18 cellular contexts compared by ENCODE assay signal in the genomic region with DNA sequence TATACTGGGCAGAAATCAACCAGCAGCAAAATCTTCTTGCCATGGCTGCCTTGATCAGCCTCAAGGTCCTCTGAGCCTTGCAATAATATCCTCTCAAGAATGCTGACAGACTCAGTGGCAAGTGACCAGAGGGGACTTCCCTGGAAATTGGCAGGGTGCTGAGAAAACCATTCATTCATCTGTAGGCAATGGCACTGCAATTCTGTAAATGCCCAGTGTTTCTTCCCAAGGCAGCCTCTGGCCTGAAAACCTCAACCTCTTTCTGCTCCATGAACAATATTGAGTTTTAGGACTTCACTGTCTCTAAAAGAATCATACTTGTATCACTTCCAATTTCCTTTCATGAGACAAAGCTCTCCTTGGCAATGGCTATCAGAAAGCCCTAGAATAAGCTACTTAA.
DNase-seq lines count a peak whose midpoint lies in the region; ATAC-seq and TF ChIP-seq lines count a peak whose summit lies in the region.
"Had no signal": no experiment of that assay in that cellular context is flagged by ENCODE, and none has a peak within 500 bp of the region (broad histone marks: within the 10 kb centered on the region; RNA-seq: fewer than 3 reads in every experiment).

No MANE protein-coding gene starts in this region.

- H2BK12ac ChIP-seq in H9 (ENCODE audit: insufficient read length, low read depth, low read length): no peak overlapping the region

- no peak overlapping the region for H4K91ac ChIP-seq in H9 (ENCODE audit: insufficient read length, low read depth, low read length)

- no peak overlapping the region for H3K27ac Mint-ChIP-seq in H9
- H3K27ac Mint-ChIP-seq: CD14-positive monocyte; CD8-positive, alpha-beta T cell had no signal

- H3K9me3 Mint-ChIP-seq in H9: no peaks in the 10 kb centered on the region
- H3K9me3 Mint-ChIP-seq: CD14-positive monocyte; CD8-positive, alpha-beta T cell had no signal

- no peaks in the 10 kb centered on the region for H3K27me3 Mint-ChIP-seq in H9 (ENCODE audit: low read depth)

- H2AFZ ChIP-seq in H9 (ENCODE audit: low read length): peak overlapping the region; percentile 32

- intact Hi-C loops in Right ventricle myocardium superior (cut with DNase I): no loop called here

- H2BK120ac ChIP-seq in H9 (ENCODE audit: low read depth, low read length, poor library complexity, severe bottlenecking): no peak overlapping the region

- H3K56ac ChIP-seq in H9 (ENCODE audit: insufficient read length, low read depth, low read length): no peak overlapping the region

- H2BK5ac ChIP-seq in H9 (ENCODE audit: insufficient read length, low read length): no peak overlapping the region

- H2BK20ac ChIP-seq in H9 (ENCODE audit: low read depth, low read length, poor library complexity, severe bottlenecking): no peak overlapping the region

- no peak for ATAC-seq in Right ventricle myocardium superior (ENCODE audit: poor library complexity)
- ATAC-seq: A549; CD8-positive, alpha-beta T cell; HCT116 had no signal

- no peaks in the 10 kb centered on the region for H3K79me1 ChIP-seq in H9 (ENCODE audit: insufficient read depth, low read depth, low read length, poor library complexity, severe bottlenecking)

- no peak overlapping the region for H2BK15ac ChIP-seq in H9 (ENCODE audit: low read depth, low read length)

- no peak overlapping the region for H2AK5ac ChIP-seq in H9 (ENCODE audit: insufficient read length, low read length)

- H4K5ac ChIP-seq in H9 (ENCODE audit: insufficient read length, low read depth, low read length): no peak overlapping the region

- H3K23me2 ChIP-seq in H9 (ENCODE audit: insufficient read length, low read depth, low read length, poor library complexity, severe bottlenecking): no peaks in the 10 kb centered on the region

- H3K4me3 Mint-ChIP-seq in H9: no peak overlapping the region
- H3K4me3 Mint-ChIP-seq: CD14-positive monocyte; CD8-positive, alpha-beta T cell had no signal

- H3K36me3 Mint-ChIP-seq in H9 (ENCODE audit: insufficient read depth in 1 of 3, low read depth in 3 of 3): no peaks in the 10 kb centered on the region
- H3K36me3 Mint-ChIP-seq: CD14-positive monocyte; CD8-positive, alpha-beta T cell had no signal

- no peak overlapping the region for H3K4me3 ChIP-seq in SJCRH30
- H3K4me3 ChIP-seq: A549 had no signal

- H3K27me3 ChIP-seq in H9 (ENCODE audit: insufficient read depth, low read length) (no peaks in the 10 kb centered on the region), SJCRH30 (no peaks in the 10 kb centered on the region)

- no peak overlapping the region for H4K8ac ChIP-seq in H9 (replicated peaks; ENCODE audit: insufficient read length, low read depth, low read length)

- H3K4me1 Mint-ChIP-seq in H9: peaks cover 4% of the 10 kb centered on the region in 2 experiments
- H3K4me1 Mint-ChIP-seq: CD14-positive monocyte had no signal

- H3K9me3 ChIP-seq in H9 (ENCODE audit: control insufficient read depth, low read depth, low read length) (no peaks in the 10 kb centered on the region), SJCRH30 (replicated peaks) (no peaks in the 10 kb centered on the region)
- H3K9me3 ChIP-seq: A549 had no signal

- H4K20me1 ChIP-seq in H9 (ENCODE audit: control insufficient read depth, insufficient read depth, insufficient read length): no peaks in the 10 kb centered on the region

- no peak for TF ChIP-seq CTCF in H9 (conservative IDR thresholded peaks at IDR 0.05)

- no peak overlapping the region for H3K27ac ChIP-seq in H9 (ENCODE audit: insufficient read length, low read depth, low read length)
- H3K27ac ChIP-seq in SJCRH30: no peak overlapping the region
- H3K27ac ChIP-seq: A549, HL-60 had no signal

- H3K4me1 ChIP-seq in H9 (ENCODE audit: insufficient read depth, low read length): peaks cover 2% of the 10 kb centered on the region; the same call in 1 of the 2 replicates
- no peaks in the 10 kb centered on the region for H3K4me1 ChIP-seq in SJCRH30
- H3K4me1 ChIP-seq: A549 had no signal

- H3K9ac ChIP-seq in H9 (ENCODE audit: extremely low read depth, insufficient read length, low read length): no peak overlapping the region

- H3K4ac ChIP-seq in H9 (ENCODE audit: low read depth, low read length): no peak overlapping the region

- no peak overlapping the region for H3K4me2 ChIP-seq in H9 (ENCODE audit: insufficient read depth, insufficient read length, low read length)
- H3K4me2 ChIP-seq: A549 had no signal

- no peak overlapping the region for H3K14ac ChIP-seq in H9 (ENCODE audit: insufficient read depth, low read length)

- no peaks in the 10 kb centered on the region for H3K79me2 ChIP-seq in H9 (ENCODE audit: insufficient read depth, low read length)

- no peak overlapping the region for H3K23ac ChIP-seq in H9 (ENCODE audit: insufficient read length, low read depth, low read length)

- no peak overlapping the region for H3K18ac ChIP-seq in H9 (ENCODE audit: insufficient read length, low read depth, low read length)

- H3K36me3 ChIP-seq in SJCRH30: no peaks in the 10 kb centered on the region

- DNase-seq in H9: no peak
- DNase-seq in astrocyte of the hippocampus (ENCODE audit: low read depth, low spot score): peak; percentile 23
- peak; percentile 67 for DNase-seq in medulla oblongata (ENCODE audit: extremely low spot score)
- DNase-seq in pons (ENCODE audit: low spot score): peak; percentile 42
- no peak for DNase-seq in SJCRH30
- no peak for DNase-seq in Right ventricle myocardium superior
- no peak for DNase-seq in NCI-H2196 (lab: John Stamatoyannopoulos, UW; ENCODE audit: unreplicated experiment)
- DNase-seq in SIG-M5 treated with dmso at 0.1 percent for 504 hours (lab: John Stamatoyannopoulos, UW; ENCODE audit: unreplicated experiment): no peak
- DNase-seq: CD8-positive, alpha-beta T cell; COR-L47; DMS153; DMS79 treated with DMSO at 0.1 percent for 48 hours; EL; GDM1 had no signal

- H3T11ph ChIP-seq in H9 (ENCODE audit: low read length): no peak overlapping the region

Comparison
In these comparisons a context has a peak if more than half of its experiments do, and no peak if none do; other contexts are left out.
1. DNase-seq: peak in astrocyte of the hippocampus (single experiment), medulla oblongata (single experiment) and pons (single experiment); none in H9 (single experiment), SJCRH30 (0 of 2), Right ventricle myocardium superior (single experiment), NCI-H2196 (single experiment) and SIG-M5 treated with dmso at 0.1 percent for 504 hours (single experiment).